27 cellular contexts compared by ENCODE assay signal in genomic region chr13:49066856-49067255, GRCh38.
"Had no signal": no experiment of that assay in that cellular context is flagged by ENCODE, and none has a peak within 500 bp of the region (broad histone marks: within the 10 kb centered on the region; RNA-seq: fewer than 3 reads in every experiment).

No MANE protein-coding gene starts in this region.

- H3K27me3 ChIP-seq: colonic mucosa, dorsolateral prefrontal cortex, esophagus muscularis mucosa, foreskin keratinocyte, gastrocnemius medialis, gastroesophageal sphincter, heart left ventricle, heart right ventricle had no signal

- FAIRE-seq: colon, endometrium, endothelial cell of umbilical vein, frontal cortex had no signal

- H3K36me3 ChIP-seq: colonic mucosa, gastrocnemius medialis had no signal

- H3K4me1 ChIP-seq: colonic mucosa, gastroesophageal sphincter had no signal

- H3K4me3 ChIP-seq: colonic mucosa, coronary artery, dorsolateral prefrontal cortex, esophagus muscularis mucosa, gastrocnemius medialis, gastroesophageal sphincter, heart left ventricle, heart right ventricle had no signal

- H3K27ac ChIP-seq: colonic mucosa, coronary artery, dorsolateral prefrontal cortex, epithelial cell of prostate, esophagus muscularis mucosa, foreskin keratinocyte, gastrocnemius medialis, gastroesophageal sphincter had no signal

- DNase-seq: colonic mucosa; cortex of kidney; dermis blood vessel endothelial cell; dorsolateral prefrontal cortex; effector CD4-positive, alpha-beta T cell; effector CD8-positive, alpha-beta T cell; effector memory CD4-positive, alpha-beta T cell; effector memory CD8-positive, alpha-beta T cell; endodermal cell; erythroblast; foreskin fibroblast; foreskin keratinocyte; foreskin melanocyte; gastrocnemius medialis; glutamatergic neuron; head of caudate nucleus; heart left ventricle; heart right ventricle had no signal

- H3K9me3 ChIP-seq: colonic mucosa, gastrocnemius medialis, gastroesophageal sphincter had no signal

- ATAC-seq: effector memory CD8-positive, alpha-beta T cell; esophagus mucosa; foreskin keratinocyte; gastrocnemius medialis; gastroesophageal sphincter had no signal
